ENCODE assay signal across 9 cellular contexts in genomic region chr2:134391751-134392160, GRCh38.
DNase-seq lines count a peak whose midpoint lies in the region; ATAC-seq and TF ChIP-seq lines count a peak whose summit lies in the region.
"Had no signal": no experiment of that assay in that cellular context is flagged by ENCODE, and none has a peak within 500 bp of the region (broad histone marks: within the 10 kb centered on the region; RNA-seq: fewer than 3 reads in every experiment).

No MANE protein-coding gene starts in this region.

- peaks cover 24% of the 10 kb centered on the region for H3K36me3 Mint-ChIP-seq in memory B cell
- peaks cover 3% of the 10 kb centered on the region for H3K36me3 Mint-ChIP-seq in activated CD8-positive, alpha-beta memory T cell treated with anti-CD3 and anti-CD28 coated beads, Interleukin-2, amount 10 ng/mL, durations not matched to agents 7 days and 5 days

- H3K4me1 Mint-ChIP-seq in memory B cell, result peaks cover 25% of the 10 kb centered on the region
- H3K4me1 Mint-ChIP-seq in activated CD8-positive, alpha-beta memory T cell treated with anti-CD3 and anti-CD28 coated beads, Interleukin-2, amount 10 ng/mL, durations not matched to agents 7 days and 5 days, result peaks cover 11% of the 10 kb centered on the region

- peak; percentile 74 for ATAC-seq in GM18870 (IDR thresholded peaks at IDR 0.05; ENCODE audit: unreplicated experiment)
- peak; percentile 82 for ATAC-seq in HG02623 (IDR thresholded peaks at IDR 0.05; ENCODE audit: unreplicated experiment)
- peak; percentile 69 for ATAC-seq in memory B cell (ENCODE audit: low read depth)
- ATAC-seq in activated CD8-positive, alpha-beta memory T cell treated with anti-CD3 and anti-CD28 coated beads, Interleukin-2, amount 10 ng/mL, durations not matched to agents 7 days and 5 days, result no peak
- no peak for ATAC-seq in omental fat pad (ENCODE audit: low FRiP score)

- TF ChIP-seq CTCF in omental fat pad (IDR thresholded peaks at IDR 0.05), result no peak

- CTCF ChIA-PET in activated CD8-positive, alpha-beta memory T cell treated with anti-CD3 and anti-CD28 coated beads, Interleukin-2, amount 10 ng/mL, durations not matched to agents 7 days and 5 days (lab: Charles Lee), result interaction anchor here (1.5 kb wide), 1 partner anchor 274 kb away, joined by 3 read pairs; no protein-coding TSS in a partner anchor

- H3K9me3 Mint-ChIP-seq in memory B cell, result no peaks in the 10 kb centered on the region
- no peaks in the 10 kb centered on the region for H3K9me3 Mint-ChIP-seq in activated CD8-positive, alpha-beta memory T cell treated with anti-CD3 and anti-CD28 coated beads, Interleukin-2, amount 10 ng/mL, durations not matched to agents 7 days and 5 days (ENCODE audit: low read depth)

- peak overlapping the region; percentile 2 for H3K4me3 Mint-ChIP-seq in memory B cell
- H3K4me3 Mint-ChIP-seq in activated CD8-positive, alpha-beta memory T cell treated with anti-CD3 and anti-CD28 coated beads, Interleukin-2, amount 10 ng/mL, durations not matched to agents 7 days and 5 days, result no peak overlapping the region

- H3K27ac Mint-ChIP-seq in memory B cell, result peak overlapping the region; percentile 85
- H3K27ac Mint-ChIP-seq in activated CD8-positive, alpha-beta memory T cell treated with anti-CD3 and anti-CD28 coated beads, Interleukin-2, amount 10 ng/mL, durations not matched to agents 7 days and 5 days, result no peak overlapping the region

- no peaks in the 10 kb centered on the region for H3K27me3 Mint-ChIP-seq in memory B cell
- H3K27me3 Mint-ChIP-seq in activated CD8-positive, alpha-beta memory T cell treated with anti-CD3 and anti-CD28 coated beads, Interleukin-2, amount 10 ng/mL, durations not matched to agents 7 days and 5 days, result no peaks in the 10 kb centered on the region

- DNase-seq in M059J (ENCODE audit: low read depth) (peak; percentile 60), memory B cell (ENCODE audit: low spot score in 2 of 2) (no peak), activated T-cell treated with anti-CD3 and anti-CD28 coated beads for 4 hours (no peak), SK-N-DZ (ENCODE audit: low spot score) (no peak), omental fat pad (ENCODE audit: low spot score) (no peak)
- no peak for DNase-seq in activated CD8-positive, alpha-beta memory T cell treated with anti-CD3 and anti-CD28 coated beads, Interleukin-2, amount 10 ng/mL, durations not matched to agents 7 days and 5 days
- DNase-seq: SJCRH30 had no signal

Comparison
In these comparisons a context has a peak if more than half of its experiments do, and no peak if none do; other contexts are left out.
1. ATAC-seq: peak in GM18870 (single experiment), HG02623 (single experiment) and memory B cell (single experiment); none in activated CD8-positive, alpha-beta memory T cell treated with anti-CD3 and anti-CD28 coated beads, Interleukin-2, amount 10 ng/mL, durations not matched to agents 7 days and 5 days (single experiment) and omental fat pad (single experiment).